1 cellular context compared by ENCODE assay signal in genomic region chr16:28876973-28877641, GRCh38.
A peak's percentile ranks its signal among the peaks of the same experiment; 100 is the strongest.
TF ChIP-seq lines count a peak whose summit lies in the region.

No MANE protein-coding gene starts in this region.

TF ChIP-seq in GM12878, 131 proteins besides CTCF, POLR2A, EP300 and RAD21:
- TF ChIP-seq HDAC2 (IDR thresholded peaks at IDR 0.05) (no peak), POU2F2 (IDR thresholded peaks at IDR 0.05; ENCODE audit: borderline replicate concordance, low read depth, low read length) (no peak), NR2F1 (conservative IDR thresholded peaks at IDR 0.05) (0 out of 2 replicates have a peak, but pooled peaks have one; percentile 21), ESRRA (IDR thresholded peaks at IDR 0.05; ENCODE audit: low read length) (no peak), RUNX3 (IDR thresholded peaks at IDR 0.05; ENCODE audit: low read length) (peak; percentile 75)
